Comparison of ENCODE assay signal across 9 cellular contexts in the genomic region with DNA sequence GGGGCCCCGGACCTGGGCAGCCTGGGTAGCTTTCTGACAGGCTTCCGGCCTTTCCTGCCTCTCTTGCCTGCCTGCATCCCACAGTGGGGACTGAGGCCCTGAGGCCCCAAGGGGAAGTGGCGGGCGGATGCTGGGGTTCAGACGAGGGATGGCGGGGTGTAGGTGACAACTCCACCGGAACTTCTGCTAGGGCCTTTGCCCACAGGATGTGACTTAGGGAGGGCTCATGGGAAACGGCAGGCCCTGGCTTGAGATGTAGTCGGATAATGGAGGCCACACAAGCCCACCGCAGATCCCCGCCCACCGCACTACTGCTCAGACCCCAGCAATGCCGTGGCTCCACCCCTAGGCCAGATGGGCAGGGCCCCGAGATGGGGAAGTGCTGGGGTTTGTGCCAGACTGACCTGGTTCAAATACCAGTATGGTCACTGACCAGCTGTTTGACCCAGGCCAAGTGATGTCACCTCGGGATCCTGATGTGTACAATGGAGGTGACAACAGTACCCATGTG. TPM values are rescaled to one million over a fixed set of nuclear protein-coding genes. Genes with fewer than 3 reads are reported as not detected.
DNase-seq lines count a peak whose midpoint lies in the region; ATAC-seq, FAIRE-seq and TF ChIP-seq lines count a peak whose summit lies in the region.
"Had no signal": no experiment of that assay in that cellular context is flagged by ENCODE, and none has a peak within 500 bp of the region (broad histone marks: within the 10 kb centered on the region; RNA-seq: fewer than 3 reads in every experiment).

No MANE protein-coding gene starts in this region.

- TF ChIP-seq CTCF in activated B cell treated with CpG ODN at 0.5 μM for 24 hours (IDR thresholded peaks at IDR 0.05) (no peak), gastrocnemius medialis (IDR thresholded peaks at IDR 0.05 in 4 of 5, conservative IDR thresholded peaks at IDR 0.05 in 1 of 5) (no peak), nephron progenitor cell (IDR thresholded peaks at IDR 0.05) (no peak)

- H3K36me3 Mint-ChIP-seq in activated B cell treated with CpG ODN at 0.5 μM for 24 hours (ENCODE audit: low read depth): peaks cover 21% of the 10 kb centered on the region
- peaks cover 24% of the 10 kb centered on the region for H3K36me3 Mint-ChIP-seq in dendritic cell treated with granulocyte-macrophage colony-stimulating factor and Interleukin-4, amounts not matched to agents 40 ng/mL and 50 ng/mL, for 4 days (ENCODE audit: low read depth)
- peaks cover 10% of the 10 kb centered on the region for H3K36me3 Mint-ChIP-seq in nephron progenitor cell (ENCODE audit: low read depth)

- H3K4me1 Mint-ChIP-seq in activated B cell treated with CpG ODN at 0.5 μM for 24 hours (peaks cover 75% of the 10 kb centered on the region), nephron progenitor cell (peaks cover 48% of the 10 kb centered on the region)
- peaks cover 77% of the 10 kb centered on the region for H3K4me1 Mint-ChIP-seq in dendritic cell treated with granulocyte-macrophage colony-stimulating factor and Interleukin-4, amounts not matched to agents 40 ng/mL and 50 ng/mL, for 4 days (ENCODE audit: low read depth)

- H3K4me3 ChIP-seq in gastrocnemius medialis: no peak overlapping the region

- CTCF ChIA-PET in activated B cell treated with CpG ODN at 0.5 μM for 24 hours (lab: Charles Lee): interaction anchor here (0.8 to 4.3 kb wide), 5 partner anchors 13 to 139 kb away, joined by 3 to 39 read pairs (median 6); partner anchors contain the start of gene TOR2A

- H3K4me3 Mint-ChIP-seq in activated B cell treated with CpG ODN at 0.5 μM for 24 hours (peak overlapping the region; percentile 81), nephron progenitor cell (no peak overlapping the region)
- H3K4me3 Mint-ChIP-seq in dendritic cell treated with granulocyte-macrophage colony-stimulating factor and Interleukin-4, amounts not matched to agents 40 ng/mL and 50 ng/mL, for 4 days: no peak overlapping the region

- no peaks in the 10 kb centered on the region for H3K9me3 ChIP-seq in gastrocnemius medialis

- intact Hi-C loops in activated B cell treated with CpG ODN at 0.5 μM for 24 hours (cut with micrococcal nuclease) (no loop called here), gastrocnemius medialis (cut with DNase I; ENCODE audit: low total_unique reads) (no loop called here)
- intact Hi-C loops in dendritic cell treated with granulocyte-macrophage colony-stimulating factor and Interleukin-4, amounts not matched to agents 40 ng/mL and 50 ng/mL, for 4 days (cut with micrococcal nuclease): loop anchor here (1.0 kb wide), 1 partner anchor 19 kb away; no protein-coding TSS in a partner anchor

- POLR2A ChIA-PET in activated B cell treated with CpG ODN at 0.5 μM for 24 hours (lab: Charles Lee): interaction anchor here (0.6 to 5.8 kb wide), 8 partner anchors 9 to 335 kb away, joined by 3 to 96 read pairs (median 4); partner anchors contain the start of genes ST6GALNAC4 and TOR2A

- H3K27me3 Mint-ChIP-seq in activated B cell treated with CpG ODN at 0.5 μM for 24 hours (no peaks in the 10 kb centered on the region), nephron progenitor cell (ENCODE audit: low read depth, poor library complexity) (peaks cover 6% of the 10 kb centered on the region)
- H3K27me3 Mint-ChIP-seq in dendritic cell treated with granulocyte-macrophage colony-stimulating factor and Interleukin-4, amounts not matched to agents 40 ng/mL and 50 ng/mL, for 4 days: no peaks in the 10 kb centered on the region

- H3K9me3 Mint-ChIP-seq in activated B cell treated with CpG ODN at 0.5 μM for 24 hours (no peaks in the 10 kb centered on the region), nephron progenitor cell (no peaks in the 10 kb centered on the region)
- H3K9me3 Mint-ChIP-seq in dendritic cell treated with granulocyte-macrophage colony-stimulating factor and Interleukin-4, amounts not matched to agents 40 ng/mL and 50 ng/mL, for 4 days: no peaks in the 10 kb centered on the region
- H3K9me3 Mint-ChIP-seq: brain had no signal

- H3K4me1 ChIP-seq in gastrocnemius medialis: peaks cover 12% of the 10 kb centered on the region in 2 donors

- peak; percentile 56 for DNase-seq in GM12892 (ENCODE audit: insufficient read length)
- peak; percentile 58 for DNase-seq in activated B cell treated with CpG ODN at 0.5 μM for 24 hours
- DNase-seq in gastrocnemius medialis: no peak
- DNase-seq in nephron progenitor cell: no peak

- H3K36me3 ChIP-seq in gastrocnemius medialis: peaks cover 0 to 12% of the 10 kb centered on the region in 2 donors

- ATAC-seq in activated B cell treated with CpG ODN at 0.5 μM for 24 hours (ENCODE audit: low read depth) (peak; percentile 7), gastrocnemius medialis (no peak), HG02840 (IDR thresholded peaks at IDR 0.05; ENCODE audit: low FRiP score, unreplicated experiment) (no peak), GM18861 (IDR thresholded peaks at IDR 0.05; ENCODE audit: unreplicated experiment) (no peak), HG02678 (IDR thresholded peaks at IDR 0.05; ENCODE audit: unreplicated experiment) (no peak)

- in situ Hi-C loops in gastrocnemius medialis (cut with MboI; ENCODE audit: low sequenced_read_pairs in 4 of 4): loop anchor here (5.0 to 10.0 kb wide), 2 partner anchors 46 to 48 kb away; partner anchors contain the start of gene TOR2A (in 4 of the 4)

- no peaks in the 10 kb centered on the region for H3K27me3 ChIP-seq in gastrocnemius medialis

- peak; percentile 72 for TF ChIP-seq POLR2A in GM12892 (IDR thresholded peaks at IDR 0.05; ENCODE audit: low read depth, low read length)
- no peak for TF ChIP-seq POLR2A in gastrocnemius medialis (IDR thresholded peaks at IDR 0.05)

- peak; percentile 90 for FAIRE-seq in GM12892 (lab: Jason Lieb, UNC)

- H3K27ac Mint-ChIP-seq in activated B cell treated with CpG ODN at 0.5 μM for 24 hours (peak overlapping the region; percentile 97), nephron progenitor cell (no peak overlapping the region)
- H3K27ac Mint-ChIP-seq in dendritic cell treated with granulocyte-macrophage colony-stimulating factor and Interleukin-4, amounts not matched to agents 40 ng/mL and 50 ng/mL, for 4 days: peak overlapping the region; percentile 85

- H3K27ac ChIP-seq in gastrocnemius medialis: peak overlapping the region; percentile 11 to 98 (median 59)

RNA-seq across cellular contexts. Expression of gene CDK9, which starts 2.7 kb away (rescaled TPM):
- 32.9 TPM for polyA plus RNA-seq in GM12892 (2012; ENCODE audit: missing spikeins)
- total RNA-seq in activated B cell treated with CpG ODN at 0.5 μM for 24 hours: 132 and 137 TPM in 2 replicates
- 10 to 100 TPM; 50.3 to 71.2 (median 51.2) TPM for total RNA-seq in gastrocnemius medialis

RNA-seq across cellular contexts. Expression of gene SH2D3C, which starts 4.7 kb away (rescaled TPM):
- 6.4 TPM for polyA plus RNA-seq in GM12892 (2012; ENCODE audit: missing spikeins)
- total RNA-seq in activated B cell treated with CpG ODN at 0.5 μM for 24 hours: 49.2 and 51.8 TPM in 2 replicates
- total RNA-seq in gastrocnemius medialis: 1 to 10 TPM; 4.7 to 8.1 (median 5.2) TPM

RNA-seq across cellular contexts. Expression of gene FPGS, which starts 19.5 kb away (rescaled TPM):
- polyA plus RNA-seq in GM12892 (2012; ENCODE audit: missing spikeins): 43.4 TPM
- 105 and 135 TPM in 2 replicates for total RNA-seq in activated B cell treated with CpG ODN at 0.5 μM for 24 hours
- 10 to 100 TPM; 36.4 to 87.6 (median 47.7) TPM for total RNA-seq in gastrocnemius medialis

RNA-seq across cellular contexts. Expression of gene TOR2A, which starts 48.1 kb away (rescaled TPM):
- 4.7 TPM for polyA plus RNA-seq in GM12892 (2012; ENCODE audit: missing spikeins)
- total RNA-seq in activated B cell treated with CpG ODN at 0.5 μM for 24 hours: 13.8 and 15.1 TPM in 2 replicates
- 10 to 100 TPM in 2 of 4 donors, 1 to 10 TPM in 2; 3.2 to 10.6 (median 9.6) TPM for total RNA-seq in gastrocnemius medialis

Comparison
In these comparisons a context has a peak if more than half of its experiments do, and no peak if none do; other contexts are left out.
1. DNase-seq: peak in GM12892 (single experiment) and activated B cell treated with CpG ODN at 0.5 μM for 24 hours (single experiment); none in gastrocnemius medialis (0 of 2) and nephron progenitor cell (single experiment).